17 cellular contexts compared by ENCODE assay signal in genomic region chr3:113219605-113220300, GRCh38.
"Had no signal": no experiment of that assay in that cellular context is flagged by ENCODE, and none has a peak within 500 bp of the region (broad histone marks: within the 10 kb centered on the region; RNA-seq: fewer than 3 reads in every experiment).

No MANE protein-coding gene starts in this region.

- H3K4me1 ChIP-seq: parathyroid adenoma had no signal

- ATAC-seq: activated naive CD4-positive, alpha-beta T cell treated with anti-CD3 and anti-CD28 coated beads, Interleukin-2, amount 50 U/mL, for 72 hours; left colon; lower lobe of right lung; stimulated activated naive B cell treated with anti-CD40 and anti-IgM and Interleukin-4, amounts not matched to agents 10 μg/mL and 1 μg/mL and 100 μg/mL, for 72 hours had no signal

- H3K9me3 ChIP-seq: heart right ventricle, lower lobe of right lung, tibial nerve, vagina had no signal

- H3K9me3 Mint-ChIP-seq: activated naive CD4-positive, alpha-beta T cell treated with anti-CD3 and anti-CD28 coated beads, Interleukin-2, amount 50 U/mL, for 72 hours; activated T-helper 1 cell treated with anti-CD3 and anti-CD28 coated beads, Interleukin-12 subunit alpha, Interleukin-12 subunit beta, Interleukin-2, Interleukin-4 antibody, amounts not matched to agents 30 ng/mL and 10 ng/mL and 1 ng/mL, durations not matched to agents 14 hours and 24 hours and 36 hours; naive B cell; stimulated activated naive B cell treated with anti-CD40 and anti-IgM and Interleukin-4, amounts not matched to agents 10 μg/mL and 1 μg/mL and 100 μg/mL, for 72 hours had no signal

- H3K9ac ChIP-seq: parathyroid adenoma had no signal

- H2AFZ ChIP-seq: parathyroid adenoma had no signal

- H3K4me3 Mint-ChIP-seq: activated T-helper 1 cell treated with anti-CD3 and anti-CD28 coated beads, Interleukin-12 subunit alpha, Interleukin-12 subunit beta, Interleukin-2, Interleukin-4 antibody, amounts not matched to agents 30 ng/mL and 10 ng/mL and 1 ng/mL, durations not matched to agents 14 hours and 24 hours and 36 hours; naive B cell; stimulated activated naive B cell treated with anti-CD40 and anti-IgM and Interleukin-4, amounts not matched to agents 10 μg/mL and 1 μg/mL and 100 μg/mL, for 72 hours had no signal

- H3K36me3 ChIP-seq: lower lobe of right lung had no signal

- DNase-seq: activated CD4-positive, alpha-beta T cell treated with anti-CD3 and anti-CD28 coated beads, Interleukin-2, amount 50 U/mL, for 48 hours; activated gamma-delta T cell treated with Interleukin-2 at 50 U/mL for 16 hours; central memory CD4-positive, alpha-beta T cell; dorsolateral prefrontal cortex; erythroblast; heart right ventricle; left colon; lower lobe of right lung; naive B cell; stimulated activated naive B cell treated with anti-CD40 and anti-IgM and Interleukin-4, amounts not matched to agents 10 μg/mL and 1 μg/mL and 100 μg/mL, for 72 hours; T-helper 2 cell had no signal

- H3K36me3 Mint-ChIP-seq: activated naive CD4-positive, alpha-beta T cell treated with anti-CD3 and anti-CD28 coated beads, Interleukin-2, amount 50 U/mL, for 72 hours; naive B cell had no signal

- FAIRE-seq: colon had no signal

- H3K27ac Mint-ChIP-seq: activated naive CD4-positive, alpha-beta T cell treated with anti-CD3 and anti-CD28 coated beads, Interleukin-2, amount 50 U/mL, for 72 hours; activated T-helper 1 cell treated with anti-CD3 and anti-CD28 coated beads, Interleukin-12 subunit alpha, Interleukin-12 subunit beta, Interleukin-2, Interleukin-4 antibody, amounts not matched to agents 30 ng/mL and 10 ng/mL and 1 ng/mL, durations not matched to agents 14 hours and 24 hours and 36 hours; naive B cell; stimulated activated naive B cell treated with anti-CD40 and anti-IgM and Interleukin-4, amounts not matched to agents 10 μg/mL and 1 μg/mL and 100 μg/mL, for 72 hours had no signal

- H3K4me3 ChIP-seq: dorsolateral prefrontal cortex, heart right ventricle, lower lobe of right lung, tibial nerve, vagina had no signal

- H3K27ac ChIP-seq: dorsolateral prefrontal cortex, lower lobe of right lung, tibial nerve, vagina had no signal

- H3K27me3 ChIP-seq: dorsolateral prefrontal cortex, tibial nerve, vagina had no signal

- H3K79me2 ChIP-seq: parathyroid adenoma had no signal
